Comparison of ENCODE assay signal across 8 cellular contexts in the genomic region with DNA sequence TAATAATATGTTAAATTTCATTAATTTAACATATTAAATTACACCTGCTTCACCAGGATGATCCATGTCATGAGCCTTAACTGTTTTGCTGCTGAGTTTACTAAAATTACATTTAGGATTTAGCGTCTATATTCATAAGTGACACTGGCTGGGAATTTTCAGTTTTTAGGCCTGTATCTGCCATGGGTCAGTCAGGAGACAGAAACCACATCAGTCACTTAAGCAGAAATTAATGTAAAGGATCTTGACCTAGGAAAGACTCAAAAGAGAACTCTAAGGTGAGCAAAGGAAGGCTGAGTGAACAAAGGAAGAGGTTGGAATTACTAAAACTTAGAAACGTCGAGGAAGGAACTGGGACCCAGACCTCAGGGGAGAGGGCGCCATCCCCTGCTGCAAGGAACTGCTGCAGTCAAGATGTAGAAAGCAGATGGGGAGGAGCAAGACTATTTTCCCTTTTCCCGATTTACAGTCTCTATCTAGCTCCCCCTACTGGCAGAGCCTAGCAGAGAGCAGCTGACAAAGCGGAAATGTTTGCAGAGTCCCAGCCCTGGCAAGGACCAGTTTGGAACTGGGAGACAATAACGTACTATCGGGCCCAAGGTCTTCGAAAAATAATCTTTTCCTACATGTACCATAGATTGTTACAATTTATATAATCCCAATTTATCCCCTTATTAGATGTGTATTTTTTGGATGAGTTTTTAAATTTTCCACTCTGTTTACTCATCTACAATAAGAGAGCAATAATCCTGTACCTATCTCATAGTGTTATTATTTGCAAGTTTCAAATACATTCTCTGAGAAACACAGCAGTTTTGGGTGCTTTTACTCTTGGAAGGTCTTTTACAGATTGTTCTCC. TPM values are rescaled to one million over a fixed set of nuclear protein-coding genes. Genes with fewer than 3 reads are reported as not detected.
DNase-seq lines count a peak whose midpoint lies in the region; ATAC-seq, FAIRE-seq and TF ChIP-seq lines count a peak whose summit lies in the region.

No MANE protein-coding gene starts in this region.

- peak; percentile 95 to 97 for ATAC-seq in A549
- peak; percentile 84 for ATAC-seq in GM18508 (IDR thresholded peaks at IDR 0.05; ENCODE audit: insufficient read depth, unreplicated experiment)
- peak; percentile 59 for ATAC-seq in HG03175 (IDR thresholded peaks at IDR 0.05; ENCODE audit: unreplicated experiment)
- ATAC-seq in WTC11, result peak; percentile 98

- H3K27ac Mint-ChIP-seq in WTC11, result peak overlapping the region; percentile 46; the same call in 1 of the 2 replicates

- no peaks in the 10 kb centered on the region for H3K36me3 Mint-ChIP-seq in WTC11

- WGBS in A549 (ENCODE audit: missing lambda C conversion rate), result 10% methylated on average over 9 of the region's 9 CpGs

- no peaks in the 10 kb centered on the region for H3K9me3 Mint-ChIP-seq in WTC11

- POLR2A ChIA-PET in A549 (lab: Yijun Ruan, JAX) (interaction anchor here (1.0 kb wide), 1 partner anchor 10 kb away, joined by 4 read pairs; no protein-coding TSS in a partner anchor), WTC11 (lab: Charles Lee) (no interaction called here)

- no peak for TF ChIP-seq POLR2A in A549 (IDR thresholded peaks at IDR 0.05; ENCODE audit: low read length)

- FAIRE-seq in A549 (lab: Jason Lieb, UNC), result peak; percentile 99

- peak; percentile 49 to 56 for TF ChIP-seq RAD21 in A549 (conservative IDR thresholded peaks at IDR 0.05 in 1 of 2, IDR thresholded peaks at IDR 0.05 in 1 of 2)

- 0 out of 3 replicates have a peak, but pooled peaks cover 3% of the 10 kb centered on the region for H3K4me1 ChIP-seq in A549

- no peak overlapping the region for H3K4me3 ChIP-seq in A549
- H3K4me3 ChIP-seq in choroid plexus epithelial cell (ENCODE audit: low read depth, low read length), result no peak overlapping the region

- H3K4me3 Mint-ChIP-seq in WTC11, result no peak overlapping the region

- H3K4me1 Mint-ChIP-seq in WTC11, result peaks cover 3% of the 10 kb centered on the region

- TF ChIP-seq CTCF in A549 (IDR thresholded peaks at IDR 0.05), result peak; percentile 82
- TF ChIP-seq CTCF in WTC11 (IDR thresholded peaks at IDR 0.05), result peak; percentile 62
- peak; percentile 84 for TF ChIP-seq CTCF in choroid plexus epithelial cell (conservative IDR thresholded peaks at IDR 0.05; ENCODE audit: low read depth, low read length)

- CTCF ChIA-PET in A549 (lab: Yijun Ruan, JAX), result interaction anchor here (0.6 to 3.9 kb wide), 16 partner anchors 10 to 548 kb away, joined by 3 to 26 read pairs (median 4); a partner anchor contains a TSS
- CTCF ChIA-PET in WTC11 (lab: Charles Lee), result interaction anchor here (0.5 to 1.8 kb wide), 20 partner anchors 8 to 229 kb away, joined by 3 to 33 read pairs (median 3); a partner anchor contains a TSS

- TF ChIP-seq EP300 in A549 (IDR thresholded peaks at IDR 0.05), result no peak

- H3K4me2 ChIP-seq in A549, result peak overlapping the region; percentile 53

- H3K27ac ChIP-seq in A549, result peak overlapping the region; percentile 47 to 51; a peak in 2 of 6 replicates

- no peaks in the 10 kb centered on the region for H3K9me3 ChIP-seq in A549

- DNase-seq in A549 (ENCODE audit: low read depth in 1 of 2, low spot score in 1 of 2), result peak; percentile 72 to 89
- peak; percentile 75 for DNase-seq in NCI-H446 treated with DMSO at 0.1 percent for 48 hours (lab: John Stamatoyannopoulos, UW)
- DNase-seq in WTC11 (ENCODE audit: low spot score), result peak; percentile 73
- peak; percentile 89 for DNase-seq in choroid plexus epithelial cell (ENCODE audit: low read depth)
- DNase-seq in left kidney (ENCODE audit: low read depth, low spot score), result peak; percentile 90
- DNase-seq in stimulated activated CD4-positive, alpha-beta T cell treated with anti-CD3 and anti-CD28 coated beads, TNF-alpha, amount 100 ng/mL, for 24 hours (ENCODE audit: low read depth in 3 of 3), result peak in 2 of 3 experiments; percentile 33 to 34

- H3K27me3 Mint-ChIP-seq in WTC11 (ENCODE audit: low read depth), result no peaks in the 10 kb centered on the region

TF ChIP-seq in A549, 52 proteins besides CTCF, POLR2A, EP300 and RAD21:
- TF ChIP-seq, protein P1, sequence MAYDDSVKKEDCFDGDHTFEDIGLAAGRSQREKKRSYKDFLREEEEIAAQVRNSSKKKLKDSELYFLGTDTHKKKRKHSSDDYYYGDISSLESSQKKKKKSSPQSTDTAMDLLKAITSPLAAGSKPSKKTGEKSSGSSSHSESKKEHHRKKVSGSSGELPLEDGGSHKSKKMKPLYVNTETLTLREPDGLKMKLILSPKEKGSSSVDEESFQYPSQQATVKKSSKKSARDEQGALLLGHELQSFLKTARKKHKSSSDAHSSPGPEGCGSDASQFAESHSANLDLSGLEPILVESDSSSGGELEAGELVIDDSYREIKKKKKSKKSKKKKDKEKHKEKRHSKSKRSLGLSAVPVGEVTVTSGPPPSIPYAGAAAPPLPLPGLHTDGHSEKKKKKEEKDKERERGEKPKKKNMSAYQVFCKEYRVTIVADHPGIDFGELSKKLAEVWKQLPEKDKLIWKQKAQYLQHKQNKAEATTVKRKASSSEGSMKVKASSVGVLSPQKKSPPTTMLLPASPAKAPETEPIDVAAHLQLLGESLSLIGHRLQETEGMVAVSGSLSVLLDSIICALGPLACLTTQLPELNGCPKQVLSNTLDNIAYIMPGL (CRISPR knock-in tag; IDR thresholded peaks at IDR 0.05; ENCODE audit: borderline replicate concordance), result no peak
- TF ChIP-seq MAFK (IDR thresholded peaks at IDR 0.05; ENCODE audit: partially characterized antibody) (peak; percentile 58), ZNF302 (CRISPR knock-in tag; IDR thresholded peaks at IDR 0.05) (no peak), SMC3 (IDR thresholded peaks at IDR 0.05) (peak; percentile 52; the same call in 2 of the 3 replicates)
- TF ChIP-seq, protein P2, sequence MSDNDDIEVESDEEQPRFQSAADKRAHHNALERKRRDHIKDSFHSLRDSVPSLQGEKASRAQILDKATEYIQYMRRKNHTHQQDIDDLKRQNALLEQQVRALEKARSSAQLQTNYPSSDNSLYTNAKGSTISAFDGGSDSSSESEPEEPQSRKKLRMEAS (IDR thresholded peaks at IDR 0.05), result 0 out of 2 replicates have a peak, but pooled peaks have one; percentile 14

TF ChIP-seq in WTC11, 78 proteins besides CTCF, POLR2A, EP300 and RAD21 (continues in another document):
- TF ChIP-seq ZNF396 (CRISPR knock-in tag; IDR thresholded peaks at IDR 0.05; ENCODE audit: borderline replicate concordance), result no peak
- TF ChIP-seq ZNF416 (CRISPR knock-in tag; IDR thresholded peaks at IDR 0.05), result no peak
- TF ChIP-seq ELF4 (CRISPR knock-in tag; IDR thresholded peaks at IDR 0.05; ENCODE audit: low read depth), result no peak
- TF ChIP-seq, protein P3, sequence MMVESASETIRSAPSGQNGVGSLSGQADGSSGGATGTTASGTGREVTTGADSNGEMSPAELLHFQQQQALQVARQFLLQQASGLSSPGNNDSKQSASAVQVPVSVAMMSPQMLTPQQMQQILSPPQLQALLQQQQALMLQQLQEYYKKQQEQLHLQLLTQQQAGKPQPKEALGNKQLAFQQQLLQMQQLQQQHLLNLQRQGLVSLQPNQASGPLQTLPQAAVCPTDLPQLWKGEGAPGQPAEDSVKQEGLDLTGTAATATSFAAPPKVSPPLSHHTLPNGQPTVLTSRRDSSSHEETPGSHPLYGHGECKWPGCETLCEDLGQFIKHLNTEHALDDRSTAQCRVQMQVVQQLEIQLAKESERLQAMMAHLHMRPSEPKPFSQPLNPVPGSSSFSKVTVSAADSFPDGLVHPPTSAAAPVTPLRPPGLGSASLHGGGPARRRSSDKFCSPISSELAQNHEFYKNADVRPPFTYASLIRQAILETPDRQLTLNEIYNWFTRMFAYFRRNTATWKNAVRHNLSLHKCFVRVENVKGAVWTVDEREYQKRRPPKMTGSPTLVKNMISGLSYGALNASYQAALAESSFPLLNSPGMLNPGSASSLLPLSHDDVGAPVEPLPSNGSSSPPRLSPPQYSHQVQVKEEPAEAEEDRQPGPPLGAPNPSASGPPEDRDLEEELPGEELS (CRISPR knock-in tag; IDR thresholded peaks at IDR 0.05), result no peak
- TF ChIP-seq ATF1 (CRISPR knock-in tag; IDR thresholded peaks at IDR 0.05), result no peak
- TF ChIP-seq, protein P4, sequence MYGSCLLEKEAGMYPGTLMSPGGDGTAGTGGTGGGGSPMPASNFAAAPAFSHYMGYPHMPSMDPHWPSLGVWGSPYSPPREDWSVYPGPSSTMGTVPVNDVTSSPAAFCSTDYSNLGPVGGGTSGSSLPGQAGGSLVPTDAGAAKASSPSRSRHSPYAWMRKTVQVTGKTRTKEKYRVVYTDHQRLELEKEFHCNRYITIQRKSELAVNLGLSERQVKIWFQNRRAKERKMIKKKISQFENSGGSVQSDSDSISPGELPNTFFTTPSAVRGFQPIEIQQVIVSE (CRISPR knock-in tag; IDR thresholded peaks at IDR 0.05; ENCODE audit: borderline replicate concordance), result no peak

RNA-seq across cellular contexts. Expression of a gene that starts 22.6 kb away (rescaled TPM):
- polyA plus RNA-seq in A549 (2011; rRNA removed), result 301 and 311 TPM in 2 replicates
- 172 and 177 TPM in 2 replicates for polyA plus RNA-seq in A549 (2012; cell fraction: cytosol; rRNA removed)
- polyA plus RNA-seq in A549 (2012; cell fraction: nucleus; rRNA removed), result 95.5 and 159 TPM in 2 replicates
- polyA plus RNA-seq in A549 (2017; fragmentation: RNase III; extraction: RNeasy Plus Mini Kit Qiagen cat#74134 plus additional on column Dnase treatment), result 222 to 232 TPM (median 232 TPM) in 3 replicates
- 133 TPM in 2 replicates for polyA minus RNA-seq in A549 (2011; rRNA and poly(A)+ RNA removed)
- 113 to 120 TPM (median 118 TPM) in 3 replicates for total RNA-seq in WTC11 (2021)

RNA-seq across cellular contexts. Expression of a gene that starts 53.7 kb away (rescaled TPM):
- polyA plus RNA-seq in A549 (2011; rRNA removed) (0.45 and 0.76 TPM in 2 replicates), A549 (2017; fragmentation: RNase III; extraction: RNeasy Plus Mini Kit Qiagen cat#74134 plus additional on column Dnase treatment) (0.13 to 0.26 TPM (median 0.17 TPM) in 3 replicates)
- 0.09 and 0.13 TPM in 2 replicates for polyA plus RNA-seq in A549 (2012; cell fraction: cytosol; rRNA removed)
- polyA plus RNA-seq in A549 (2012; cell fraction: nucleus; rRNA removed), result 0.01 and 0.02 TPM in 2 replicates
- polyA minus RNA-seq in A549 (2011; rRNA and poly(A)+ RNA removed), result 1.2 and 1.9 TPM in 2 replicates
- 2.2 to 4.3 TPM (median 3.5 TPM) in 3 replicates for total RNA-seq in WTC11 (2021)

Comparison
In these comparisons a context has a peak if more than half of its experiments do, and no peak if none do; other contexts are left out.
1. DNase-seq: peak in every context shown above with its lines; median percentile 90 in left kidney; 89 in choroid plexus epithelial cell; 80 in A549; 75 in NCI-H446 treated with DMSO at 0.1 percent for 48 hours; 73 in WTC11; 34 in stimulated activated CD4-positive, alpha-beta T cell treated with anti-CD3 and anti-CD28 coated beads, TNF-alpha, amount 100 ng/mL, for 24 hours.